1 cellular context compared by ENCODE assay signal in genomic region chr20:7155282-7155681, GRCh38.
TF ChIP-seq lines count a peak whose summit lies in the region.

No MANE protein-coding gene starts in this region.

TF ChIP-seq in GM23338, 12 proteins besides CTCF, POLR2A, EP300 and RAD21 (continued from another document):
- TF ChIP-seq ZNF462 (CRISPR knock-in tag; IDR thresholded peaks at IDR 0.05) (no peak), STAT1 (IDR thresholded peaks at IDR 0.05; ENCODE audit: unreplicated experiment) (no peak), REST (IDR thresholded peaks at IDR 0.05; ENCODE audit: unreplicated experiment) (no peak), JUNB (IDR thresholded peaks at IDR 0.05; ENCODE audit: unreplicated experiment) (no peak), NANOG (IDR thresholded peaks at IDR 0.05; ENCODE audit: borderline replicate concordance) (no peak), EZH2 (IDR thresholded peaks at IDR 0.05; ENCODE audit: low read depth, unreplicated experiment) (no peak), EZH2phosphoT487 (IDR thresholded peaks at IDR 0.05; ENCODE audit: unreplicated experiment) (no peak)
- TF ChIP-seq, protein P1, sequence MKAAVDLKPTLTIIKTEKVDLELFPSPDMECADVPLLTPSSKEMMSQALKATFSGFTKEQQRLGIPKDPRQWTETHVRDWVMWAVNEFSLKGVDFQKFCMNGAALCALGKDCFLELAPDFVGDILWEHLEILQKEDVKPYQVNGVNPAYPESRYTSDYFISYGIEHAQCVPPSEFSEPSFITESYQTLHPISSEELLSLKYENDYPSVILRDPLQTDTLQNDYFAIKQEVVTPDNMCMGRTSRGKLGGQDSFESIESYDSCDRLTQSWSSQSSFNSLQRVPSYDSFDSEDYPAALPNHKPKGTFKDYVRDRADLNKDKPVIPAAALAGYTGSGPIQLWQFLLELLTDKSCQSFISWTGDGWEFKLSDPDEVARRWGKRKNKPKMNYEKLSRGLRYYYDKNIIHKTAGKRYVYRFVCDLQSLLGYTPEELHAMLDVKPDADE (IDR thresholded peaks at IDR 0.05) = no peak
